Comparison of ENCODE assay signal across 12 cellular contexts in genomic region chr22:37088108-37088605, GRCh38. TPM values are rescaled to one million over a fixed set of nuclear protein-coding genes. Genes with fewer than 3 reads are reported as not detected.
DNase-seq lines count a peak whose midpoint lies in the region; ATAC-seq, FAIRE-seq and TF ChIP-seq lines count a peak whose summit lies in the region.
"Had no signal": no experiment of that assay in that cellular context is flagged by ENCODE, and none has a peak within 500 bp of the region (broad histone marks: within the 10 kb centered on the region; RNA-seq: fewer than 3 reads in every experiment).

No MANE protein-coding gene starts in this region.

- peaks cover 23% of the 10 kb centered on the region for H3K4me1 ChIP-seq in A549

- no peak for TF ChIP-seq EP300 in A549 (IDR thresholded peaks at IDR 0.05)

- TF ChIP-seq CTCF in A549 (IDR thresholded peaks at IDR 0.05) (no peak), fibroblast of villous mesenchyme (IDR thresholded peaks at IDR 0.05; ENCODE audit: insufficient read depth, low read depth, low read length) (no peak), RWPE1 (conservative IDR thresholded peaks at IDR 0.05; ENCODE audit: low read depth) (no peak)

- CTCF ChIA-PET in A549 (lab: Yijun Ruan, JAX) (interaction anchor here (1.0 to 2.4 kb wide), 4 partner anchors 10 to 173 kb away, joined by 4 to 7 read pairs (median 4); no protein-coding TSS in a partner anchor), RWPE1 (lab: Yijun Ruan, JAX) (interaction anchor here (0.6 kb wide), 1 partner anchor 110 kb away, joined by 3 read pairs; no protein-coding TSS in a partner anchor)

- no peak for TF ChIP-seq POLR2A in A549 (IDR thresholded peaks at IDR 0.05; ENCODE audit: low read length)

- H3K4me3 ChIP-seq in A549 (no peak overlapping the region), fibroblast of villous mesenchyme (ENCODE audit: low read depth, low read length) (no peak overlapping the region)
- H3K4me3 ChIP-seq: esophagus squamous epithelium had no signal

- POLR2A ChIA-PET in A549 (lab: Yijun Ruan, JAX), result no interaction called here
- POLR2A ChIA-PET in RWPE1 (lab: Yijun Ruan, JAX; ENCODE audit: low non-redundant PET), result no interaction called here

- WGBS in A549 (ENCODE audit: missing lambda C conversion rate), result 11% methylated on average over 3 of the region's 6 CpGs

- no peak for TF ChIP-seq RAD21 in A549 (conservative IDR thresholded peaks at IDR 0.05 in 1 of 2, IDR thresholded peaks at IDR 0.05 in 1 of 2)

- peak overlapping the region; percentile 40 to 42; a peak in 3 of 6 replicates for H3K27ac ChIP-seq in A549
- no peak overlapping the region for H3K27ac ChIP-seq in RWPE1
- H3K27ac ChIP-seq: esophagus squamous epithelium had no signal

- H3K27ac Mint-ChIP-seq in T-helper 17 cell, result peak overlapping the region; percentile 80

- no peak overlapping the region for H3K4me3 Mint-ChIP-seq in T-helper 17 cell

- peak; percentile 21 to 53 for DNase-seq in A549 (ENCODE audit: low read depth in 1 of 2, low spot score in 1 of 2)
- peak; percentile 67 for DNase-seq in Daoy (ENCODE audit: low read depth)
- no peak for DNase-seq in T-helper 17 cell
- peak; percentile 19 for DNase-seq in fibroblast of villous mesenchyme (ENCODE audit: low read depth)
- DNase-seq in foreskin melanocyte, result no peak
- no peak for DNase-seq in T-helper 9 cell
- DNase-seq in ecto neural progenitor cell (ENCODE audit: low spot score), result no peak
- no peak for DNase-seq in RWPE1 (ENCODE audit: low spot score)
- DNase-seq: esophagus squamous epithelium, nucleus accumbens, SIG-M5 had no signal

- peaks cover 6% of the 10 kb centered on the region for H3K36me3 Mint-ChIP-seq in T-helper 17 cell (ENCODE audit: low read depth)

- H3K9me3 ChIP-seq in A549 (no peaks in the 10 kb centered on the region), T-helper 17 cell (ENCODE audit: control insufficient read depth, low read length, poor library complexity, severe bottlenecking) (no peaks in the 10 kb centered on the region)
- H3K9me3 ChIP-seq: esophagus squamous epithelium had no signal

- peaks cover 11% of the 10 kb centered on the region for H3K4me1 Mint-ChIP-seq in T-helper 17 cell

- H3K4me2 ChIP-seq in A549, result peak overlapping the region; percentile 46; the same call in 1 of the 3 replicates

- no peaks in the 10 kb centered on the region for H3K27me3 Mint-ChIP-seq in T-helper 17 cell

- no peak for FAIRE-seq in A549 (lab: Jason Lieb, UNC)

- ATAC-seq in A549, result peak; percentile 30 to 45; a peak in 4 of 6 replicates
- ATAC-seq in T-helper 17 cell, result peak; percentile 70

TF ChIP-seq in A549, 52 proteins besides CTCF, POLR2A, EP300 and RAD21:
- TF ChIP-seq REST (IDR thresholded peaks at IDR 0.05) (no peak), EHF (CRISPR knock-in tag; IDR thresholded peaks at IDR 0.05) (no peak), RCOR1 (IDR thresholded peaks at IDR 0.05; ENCODE audit: low read depth, low read length) (no peak), BCL3 (IDR thresholded peaks at IDR 0.05) (no peak), CHD2 (IDR thresholded peaks at IDR 0.05; ENCODE audit: low read length, partially characterized antibody) (no peak), FOXS1 (CRISPR knock-in tag; IDR thresholded peaks at IDR 0.05) (no peak), EHMT2 (IDR thresholded peaks at IDR 0.05; ENCODE audit: low read depth) (no peak), KDM5A (IDR thresholded peaks at IDR 0.05) (no peak), CEBPB (IDR thresholded peaks at IDR 0.05) (no peak), ZNF302 (CRISPR knock-in tag; IDR thresholded peaks at IDR 0.05) (no peak), NFE2L2 (conservative IDR thresholded peaks at IDR 0.05; ENCODE audit: low read length) (no peak), HOXB13 (CRISPR knock-in tag; IDR thresholded peaks at IDR 0.05; ENCODE audit: low read depth) (no peak), MAFK (IDR thresholded peaks at IDR 0.05; ENCODE audit: partially characterized antibody) (no peak), HMGXB4 (CRISPR knock-in tag; IDR thresholded peaks at IDR 0.05; ENCODE audit: borderline replicate concordance) (no peak), JUNB (IDR thresholded peaks at IDR 0.05) (no peak), RFX5 (IDR thresholded peaks at IDR 0.05) (no peak), ZSCAN20 (CRISPR knock-in tag; IDR thresholded peaks at IDR 0.05) (no peak), TP53 (CRISPR knock-in tag; IDR thresholded peaks at IDR 0.05) (no peak)

RNA-seq across cellular contexts. Expression of gene TMPRSS6, which starts 21.4 kb away (rescaled TPM):
- not detected in 2 replicates for polyA plus RNA-seq in A549 (2011; rRNA removed)
- 0.01 TPM in 1 of 2 replicates, not detected in the other for polyA plus RNA-seq in A549 (2012; cell fraction: cytosol; rRNA removed)
- 0.05 TPM in 1 of 2 replicates, not detected in the other for polyA plus RNA-seq in A549 (2012; cell fraction: nucleus; rRNA removed)
- not detected in 3 replicates for polyA plus RNA-seq in A549 (2017; fragmentation: RNase III; extraction: RNeasy Plus Mini Kit Qiagen cat#74134 plus additional on column Dnase treatment)
- polyA minus RNA-seq in A549 (2011; rRNA and poly(A)+ RNA removed), result not detected in 2 replicates
- total RNA-seq in Daoy (2014; rRNA removed; shearing (Covaris generic)), result not detected in 2 replicates
- total RNA-seq in T-helper 17 cell, result under 1 TPM; 0.31 to 0.92 TPM
- total RNA-seq in fibroblast of villous mesenchyme, result not detected in 2 replicates
- total RNA-seq: subcutaneous adipose tissue had no signal

RNA-seq across cellular contexts. Expression of gene KCTD17, which starts 36.6 kb away (rescaled TPM):
- polyA plus RNA-seq in A549 (2011; rRNA removed), result 17.7 and 18.7 TPM in 2 replicates
- polyA plus RNA-seq in A549 (2012; cell fraction: cytosol; rRNA removed), result 23.0 and 35.2 TPM in 2 replicates
- 49.7 and 59.1 TPM in 2 replicates for polyA plus RNA-seq in A549 (2012; cell fraction: nucleus; rRNA removed)
- polyA plus RNA-seq in A549 (2017; fragmentation: RNase III; extraction: RNeasy Plus Mini Kit Qiagen cat#74134 plus additional on column Dnase treatment), result 29.5 to 37.1 TPM (median 35.5 TPM) in 3 replicates
- polyA minus RNA-seq in A549 (2011; rRNA and poly(A)+ RNA removed), result 37.0 and 37.9 TPM in 2 replicates
- total RNA-seq in Daoy (2014; rRNA removed; shearing (Covaris generic)), result 20.6 and 20.8 TPM in 2 replicates
- 10 to 100 TPM; 26.1 to 31.5 TPM for total RNA-seq in T-helper 17 cell
- 28.9 and 34.1 TPM in 2 replicates for total RNA-seq in fibroblast of villous mesenchyme

Comparison
In these comparisons a context has a peak if more than half of its experiments do, and no peak if none do; other contexts are left out.
1. DNase-seq: peak in A549 (2 of 2), Daoy (single experiment) and fibroblast of villous mesenchyme (single experiment); none in T-helper 17 cell (0 of 3), foreskin melanocyte (single experiment), T-helper 9 cell (single experiment), ecto neural progenitor cell (single experiment) and RWPE1 (single experiment).